1 cellular context compared by ENCODE assay signal in genomic region chr2:108115868-108116267, GRCh38.
TF ChIP-seq lines count a peak whose summit lies in the region.

No MANE protein-coding gene starts in this region.

TF ChIP-seq in H1, 55 proteins besides CTCF, POLR2A, EP300 and RAD21 (continued from another document):
- TF ChIP-seq RNF2 (IDR thresholded peaks at IDR 0.05; ENCODE audit: borderline replicate concordance, low read depth, low read length, missing control alignments, poor library complexity, severe bottlenecking) (no peak), CREB1 (IDR thresholded peaks at IDR 0.05) (no peak), YY1 (IDR thresholded peaks at IDR 0.05; ENCODE audit: low read depth, low read length) (no peak), KDM4A (IDR thresholded peaks at IDR 0.05; ENCODE audit: low read depth, low read length, severe bottlenecking) (no peak), POU5F1 (IDR thresholded peaks at IDR 0.05; ENCODE audit: low read depth, low read length) (no peak), TAF1 (IDR thresholded peaks at IDR 0.05; ENCODE audit: low read depth, low read length) (no peak), SP4 (IDR thresholded peaks at IDR 0.05; ENCODE audit: low read length) (no peak), CBX8 (IDR thresholded peaks at IDR 0.05; ENCODE audit: borderline replicate concordance, low read depth, low read length) (no peak), TBP (IDR thresholded peaks at IDR 0.05; ENCODE audit: low read depth, low read length) (no peak), ATF2 (IDR thresholded peaks at IDR 0.05; ENCODE audit: low read length) (no peak), CHD7 (IDR thresholded peaks at IDR 0.05; ENCODE audit: insufficient replicate concordance, low read length) (no peak)
